In genomic region chr2:168849610-168850009, GRCh38 we compare ENCODE assay signal across 10 cellular contexts. TPM values are rescaled to one million over a fixed set of nuclear protein-coding genes. Genes with fewer than 3 reads are reported as not detected.
DNase-seq lines count a peak whose midpoint lies in the region; ATAC-seq and TF ChIP-seq lines count a peak whose summit lies in the region.
"Had no signal": no experiment of that assay in that cellular context is flagged by ENCODE, and none has a peak within 500 bp of the region (broad histone marks: within the 10 kb centered on the region; RNA-seq: fewer than 3 reads in every experiment).

No MANE protein-coding gene starts in this region.

- CTCF ChIA-PET in activated CD8-positive, alpha-beta memory T cell treated with anti-CD3 and anti-CD28 coated beads, Interleukin-2, amount 10 ng/mL, durations not matched to agents 7 days and 5 days (lab: Charles Lee): interaction anchor here (0.6 kb wide), 1 partner anchor 39 kb away, joined by 3 read pairs; no protein-coding TSS in a partner anchor

- ATAC-seq in HG02938 (IDR thresholded peaks at IDR 0.05; ENCODE audit: unreplicated experiment): no peak
- ATAC-seq in HG02852 (IDR thresholded peaks at IDR 0.05; ENCODE audit: unreplicated experiment): no peak
- no peak for ATAC-seq in activated CD8-positive, alpha-beta memory T cell treated with anti-CD3 and anti-CD28 coated beads, Interleukin-2, amount 10 ng/mL, durations not matched to agents 7 days and 5 days

- DNase-seq in NCI-H2227 (lab: John Stamatoyannopoulos, UW; ENCODE audit: unreplicated experiment) (peak; percentile 19), NCI-H2227 treated with DMSO at 0.1 percent for 48 hours (lab: John Stamatoyannopoulos, UW) (no peak), NCI-H1092 treated with DMSO at 0.1 percent for 48 hours (lab: John Stamatoyannopoulos, UW) (peak; percentile 9), epithelial cell of esophagus (ENCODE audit: low read depth) (peak; percentile 11), pulmonary artery endothelial cell (ENCODE audit: low read depth, low spot score) (peak; percentile 2)
- no peak for DNase-seq in activated CD8-positive, alpha-beta memory T cell treated with anti-CD3 and anti-CD28 coated beads, Interleukin-2, amount 10 ng/mL, durations not matched to agents 7 days and 5 days
- DNase-seq: aorta had no signal

- no peaks in the 10 kb centered on the region for H3K4me1 Mint-ChIP-seq in activated CD8-positive, alpha-beta memory T cell treated with anti-CD3 and anti-CD28 coated beads, Interleukin-2, amount 10 ng/mL, durations not matched to agents 7 days and 5 days

- H3K27ac Mint-ChIP-seq in activated CD8-positive, alpha-beta memory T cell treated with anti-CD3 and anti-CD28 coated beads, Interleukin-2, amount 10 ng/mL, durations not matched to agents 7 days and 5 days: no peak overlapping the region

- no peak overlapping the region for H3K4me3 ChIP-seq in epithelial cell of esophagus (ENCODE audit: low read length)
- H3K4me3 ChIP-seq: BLaER1 treated with 17β-estradiol and CSF1 and Interleukin-3, amounts not matched to agents 10 nM and 100 nM had no signal

- H3K27me3 Mint-ChIP-seq in activated CD8-positive, alpha-beta memory T cell treated with anti-CD3 and anti-CD28 coated beads, Interleukin-2, amount 10 ng/mL, durations not matched to agents 7 days and 5 days: no peaks in the 10 kb centered on the region

- TF ChIP-seq CTCF in epithelial cell of esophagus (IDR thresholded peaks at IDR 0.05; ENCODE audit: insufficient read depth, low read depth, low read length, missing control alignments): peak; percentile 13

- H3K9me3 Mint-ChIP-seq in activated CD8-positive, alpha-beta memory T cell treated with anti-CD3 and anti-CD28 coated beads, Interleukin-2, amount 10 ng/mL, durations not matched to agents 7 days and 5 days (ENCODE audit: low read depth): no peaks in the 10 kb centered on the region

- H3K36me3 Mint-ChIP-seq in activated CD8-positive, alpha-beta memory T cell treated with anti-CD3 and anti-CD28 coated beads, Interleukin-2, amount 10 ng/mL, durations not matched to agents 7 days and 5 days: peaks cover 26% of the 10 kb centered on the region

- H3K4me3 Mint-ChIP-seq in activated CD8-positive, alpha-beta memory T cell treated with anti-CD3 and anti-CD28 coated beads, Interleukin-2, amount 10 ng/mL, durations not matched to agents 7 days and 5 days: no peak overlapping the region

RNA-seq across cellular contexts. Expression of gene SPC25, which starts 40.6 kb away (rescaled TPM):
- 4.4 and 9.0 TPM in 2 replicates for total RNA-seq in pulmonary artery endothelial cell
- total RNA-seq in activated CD8-positive, alpha-beta memory T cell treated with anti-CD3 and anti-CD28 coated beads, Interleukin-2, amount 10 ng/mL, durations not matched to agents 7 days and 5 days: 10 to 100 TPM; 40.1 to 42.1 TPM

RNA-seq across cellular contexts. Expression of gene NOSTRIN, which starts 47.2 kb away (rescaled TPM):
- total RNA-seq in pulmonary artery endothelial cell: 0.07 and 1.4 TPM in 2 replicates
- total RNA-seq in activated CD8-positive, alpha-beta memory T cell treated with anti-CD3 and anti-CD28 coated beads, Interleukin-2, amount 10 ng/mL, durations not matched to agents 7 days and 5 days: not detected

RNA-seq across cellular contexts. Expression of gene G6PC2, which starts 51.5 kb away (rescaled TPM):
- total RNA-seq in pulmonary artery endothelial cell: not detected in 2 replicates
- not detected for total RNA-seq in activated CD8-positive, alpha-beta memory T cell treated with anti-CD3 and anti-CD28 coated beads, Interleukin-2, amount 10 ng/mL, durations not matched to agents 7 days and 5 days

Comparison
In these comparisons a context has a peak if more than half of its experiments do, and no peak if none do; other contexts are left out.
1. DNase-seq: peak in NCI-H2227 (single experiment), NCI-H1092 treated with DMSO at 0.1 percent for 48 hours (single experiment), epithelial cell of esophagus (single experiment) and pulmonary artery endothelial cell (single experiment); none in NCI-H2227 treated with DMSO at 0.1 percent for 48 hours (single experiment) and activated CD8-positive, alpha-beta memory T cell treated with anti-CD3 and anti-CD28 coated beads, Interleukin-2, amount 10 ng/mL, durations not matched to agents 7 days and 5 days (single experiment).